ENCODE assay signal across 12 cellular contexts in the genomic region with DNA sequence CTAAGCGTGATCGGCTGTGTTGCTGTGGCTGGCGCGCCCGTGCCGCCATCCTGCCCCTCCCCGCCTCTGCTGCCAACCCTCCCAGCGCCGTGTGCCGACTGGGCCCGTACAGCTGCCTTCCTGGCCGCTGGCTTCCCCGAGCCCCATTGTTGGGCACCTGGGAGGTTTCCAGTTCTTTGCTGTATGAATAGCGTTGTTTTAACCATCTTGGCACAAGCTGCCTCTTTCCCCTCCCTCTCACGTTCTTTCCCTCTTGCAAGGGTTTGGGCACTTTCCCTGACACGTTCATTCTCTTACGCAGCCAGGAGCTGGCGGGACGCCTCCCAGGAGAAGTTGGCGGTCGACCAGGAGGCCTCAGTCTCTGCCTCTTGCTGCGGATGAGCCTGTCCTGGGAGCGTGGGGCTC. TPM values are rescaled to one million over a fixed set of nuclear protein-coding genes. Genes with fewer than 3 reads are reported as not detected.
DNase-seq lines count a peak whose midpoint lies in the region; ATAC-seq and TF ChIP-seq lines count a peak whose summit lies in the region.
"Had no signal": no experiment of that assay in that cellular context is flagged by ENCODE, and none has a peak within 500 bp of the region (broad histone marks: within the 10 kb centered on the region; RNA-seq: fewer than 3 reads in every experiment).

No MANE protein-coding gene starts in this region.

- H3K4me1 Mint-ChIP-seq in activated CD4-positive, alpha-beta memory T cell treated with anti-CD3 and anti-CD28 coated beads for 36 hours (ENCODE audit: low read depth), result no peaks in the 10 kb centered on the region
- H3K4me1 Mint-ChIP-seq: activated naive CD8-positive, alpha-beta T cell treated with anti-CD3 and anti-CD28 coated beads for 36 hours had no signal

- TF ChIP-seq CTCF in RWPE1 (conservative IDR thresholded peaks at IDR 0.05; ENCODE audit: low read depth) (no peak), sigmoid colon (IDR thresholded peaks at IDR 0.05) (no peak)

- H3K4me3 Mint-ChIP-seq in activated CD4-positive, alpha-beta memory T cell treated with anti-CD3 and anti-CD28 coated beads for 36 hours, result no peak overlapping the region
- H3K4me3 Mint-ChIP-seq: activated naive CD8-positive, alpha-beta T cell treated with anti-CD3 and anti-CD28 coated beads for 36 hours; H9; T-helper 2 cell treated with Interferon-gamma antibody and Interleukin-4, amounts not matched to agents 5 μg/mL and 100 μg/mL, for 36 hours had no signal

- peaks cover 0 to 18% (median 17%) of the 10 kb centered on the region in 4 donors for H3K4me1 ChIP-seq in sigmoid colon

- H3K36me3 Mint-ChIP-seq in activated CD4-positive, alpha-beta memory T cell treated with anti-CD3 and anti-CD28 coated beads for 36 hours, result no peaks in the 10 kb centered on the region
- H3K36me3 Mint-ChIP-seq: activated naive CD8-positive, alpha-beta T cell treated with anti-CD3 and anti-CD28 coated beads for 36 hours had no signal

- peak overlapping the region in 2 of 4 donors; percentile 12 to 25 for H3K4me3 ChIP-seq in sigmoid colon

- no peak for ATAC-seq in GM18867 (IDR thresholded peaks at IDR 0.05; ENCODE audit: unreplicated experiment)

- no peaks in the 10 kb centered on the region for H3K27me3 ChIP-seq in sigmoid colon

- POLR2A ChIA-PET in RWPE1 (lab: Yijun Ruan, JAX; ENCODE audit: low non-redundant PET), result no interaction called here
- POLR2A ChIA-PET in activated CD4-positive, alpha-beta memory T cell treated with anti-CD3 and anti-CD28 coated beads for 36 hours (lab: Charles Lee), result no interaction called here

- H3K27me3 Mint-ChIP-seq in activated CD4-positive, alpha-beta memory T cell treated with anti-CD3 and anti-CD28 coated beads for 36 hours, result no peaks in the 10 kb centered on the region

- no peak for TF ChIP-seq POLR2A in sigmoid colon (IDR thresholded peaks at IDR 0.05)

- intact Hi-C loops in sigmoid colon (cut with DNase I), result loop anchor here (2.0 to 5.0 kb wide), 2 partner anchors 42 to 159 kb away; no protein-coding TSS in a partner anchor
- intact Hi-C loops in activated CD4-positive, alpha-beta memory T cell treated with anti-CD3 and anti-CD28 coated beads for 36 hours (cut with micrococcal nuclease), result no loop called here

- H3K27ac ChIP-seq in RWPE1 (peak overlapping the region; percentile 96), sigmoid colon (peak overlapping the region; percentile 42 to 73 (median 69))

- peak; percentile 32 for DNase-seq in DMS153 treated with DMSO at 0.1 percent for 48 hours (lab: John Stamatoyannopoulos, UW; ENCODE audit: unreplicated experiment)
- DNase-seq in RWPE1 (ENCODE audit: low spot score), result peak; percentile 88
- peak; percentile 75 for DNase-seq in globus pallidus (ENCODE audit: low spot score)
- peak; percentile 96 for DNase-seq in sigmoid colon
- no peak for DNase-seq in activated CD4-positive, alpha-beta memory T cell treated with anti-CD3 and anti-CD28 coated beads for 36 hours
- DNase-seq in HUDEP-2 (lab: John Stamatoyannopoulos, UW; ENCODE audit: unreplicated experiment in 76 of 76), result no peak
- no peak for DNase-seq in germinal center (ENCODE audit: low spot score)
- DNase-seq: activated naive CD8-positive, alpha-beta T cell treated with anti-CD3 and anti-CD28 coated beads for 36 hours; H9; stimulated activated CD8-positive, alpha-beta memory T cell treated with anti-CD3 and anti-CD28 coated beads, Interleukin-4, amount 100 ng/mL, for 48 hours had no signal

- CTCF ChIA-PET in RWPE1 (lab: Yijun Ruan, JAX), result no interaction called here
- CTCF ChIA-PET in activated CD4-positive, alpha-beta memory T cell treated with anti-CD3 and anti-CD28 coated beads for 36 hours (lab: Charles Lee), result no interaction called here

- H3K9me3 ChIP-seq in sigmoid colon, result no peaks in the 10 kb centered on the region

- peak in 1 of 4 donors; percentile 43 for TF ChIP-seq EP300 in sigmoid colon (IDR thresholded peaks at IDR 0.05)

- H3K27ac Mint-ChIP-seq in activated CD4-positive, alpha-beta memory T cell treated with anti-CD3 and anti-CD28 coated beads for 36 hours, result no peak overlapping the region
- H3K27ac Mint-ChIP-seq: activated naive CD8-positive, alpha-beta T cell treated with anti-CD3 and anti-CD28 coated beads for 36 hours; H9; T-helper 2 cell treated with Interferon-gamma antibody and Interleukin-4, amounts not matched to agents 5 μg/mL and 100 μg/mL, for 36 hours had no signal

- no peaks in the 10 kb centered on the region for H3K9me3 Mint-ChIP-seq in activated CD4-positive, alpha-beta memory T cell treated with anti-CD3 and anti-CD28 coated beads for 36 hours
- H3K9me3 Mint-ChIP-seq: activated naive CD8-positive, alpha-beta T cell treated with anti-CD3 and anti-CD28 coated beads for 36 hours; H9; T-helper 2 cell treated with Interferon-gamma antibody and Interleukin-4, amounts not matched to agents 5 μg/mL and 100 μg/mL, for 36 hours had no signal

- 8 to 47% methylated on average over 23 of the region's 23 CpGs for WGBS in sigmoid colon, 2 donors

- no peaks in the 10 kb centered on the region for H3K36me3 ChIP-seq in sigmoid colon

RNA-seq across cellular contexts. Expression of a gene that starts 43.1 kb away (rescaled TPM):
- total RNA-seq in sigmoid colon, result 10 to 100 TPM; 26.7 to 49.0 (median 31.4) TPM
- 10 to 100 TPM; 27.6 to 50.8 (median 38.4) TPM for polyA plus RNA-seq in sigmoid colon
- 10 to 100 TPM; 22.1 to 22.5 TPM for total RNA-seq in activated CD4-positive, alpha-beta memory T cell treated with anti-CD3 and anti-CD28 coated beads for 36 hours

Comparison
In these comparisons a context has a peak if more than half of its experiments do, and no peak if none do; other contexts are left out.
1. DNase-seq: peak in DMS153 treated with DMSO at 0.1 percent for 48 hours (single experiment), RWPE1 (single experiment), globus pallidus (single experiment) and sigmoid colon (single experiment); none in activated CD4-positive, alpha-beta memory T cell treated with anti-CD3 and anti-CD28 coated beads for 36 hours (single experiment), HUDEP-2 (0 of 76) and germinal center (single experiment).